In the genomic region with DNA sequence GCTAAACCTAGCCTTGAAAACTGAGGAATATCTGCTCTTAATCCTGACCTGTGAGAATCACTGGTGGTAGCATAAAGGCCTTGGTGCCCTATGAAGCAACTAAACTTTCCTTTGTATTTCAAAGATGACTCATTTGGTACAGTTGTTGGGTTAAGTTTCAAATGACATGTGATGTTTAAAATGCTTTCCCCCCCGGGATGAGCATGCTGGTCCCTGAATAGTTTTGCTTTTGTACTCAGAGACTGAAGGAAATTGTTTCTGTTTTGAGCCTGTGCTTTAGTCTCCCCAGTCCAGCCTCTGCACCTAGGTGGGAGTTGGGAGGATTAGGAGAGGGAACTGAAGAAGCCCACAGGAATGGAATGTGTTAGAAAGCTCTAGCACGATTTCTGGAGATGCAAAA, we compare ENCODE assay signal across 12 cellular contexts.
DNase-seq lines count a peak whose midpoint lies in the region; ATAC-seq and TF ChIP-seq lines count a peak whose summit lies in the region.
"Had no signal": no experiment of that assay in that cellular context is flagged by ENCODE, and none has a peak within 500 bp of the region (broad histone marks: within the 10 kb centered on the region; RNA-seq: fewer than 3 reads in every experiment).

No MANE protein-coding gene starts in this region.

- POLR2A ChIA-PET in MCF 10A (lab: Yijun Ruan, JAX), result no interaction called here

- DNase-seq in MCF 10A (ENCODE audit: unreplicated experiment) (peak; percentile 3), breast epithelium (ENCODE audit: low spot score in 2 of 2) (no peak), RPMI7951 (ENCODE audit: low read depth) (peak; percentile 38), glomerular visceral epithelial cell (ENCODE audit: extremely low spot score) (peak; percentile 4), NCI-H1105 (lab: John Stamatoyannopoulos, UW) (no peak), SW 1271 (lab: John Stamatoyannopoulos, UW) (no peak)
- DNase-seq: ACHN; activated CD8-positive, alpha-beta memory T cell treated with anti-CD3 and anti-CD28 coated beads for 24 hours; NCI-H1092 treated with DMSO at 0.1 percent for 48 hours had no signal

- H3K27ac ChIP-seq in breast epithelium, result no peak overlapping the region

- no peak overlapping the region for H3K4me3 ChIP-seq in breast epithelium

- no peaks in the 10 kb centered on the region for H3K9me3 ChIP-seq in breast epithelium

- no peaks in the 10 kb centered on the region for H3K27me3 Mint-ChIP-seq in MCF 10A (ENCODE audit: insufficient read depth, unreplicated experiment)

- BruUV-seq in MCF 10A (replicated peaks; lab: Mats Ljungman, UMichigan), result no TSS peak

- H3K4me3 Mint-ChIP-seq in MCF 10A (ENCODE audit: unreplicated experiment), result no peak overlapping the region
- H3K4me3 Mint-ChIP-seq: nephron had no signal

- intact Hi-C loops in MCF 10A (cut with micrococcal nuclease), result no loop called here
- intact Hi-C loops in breast epithelium (cut with DNase I; ENCODE audit: low total_unique reads), result no loop called here

- no peak for TF ChIP-seq POLR2A in breast epithelium (IDR thresholded peaks at IDR 0.05)

- CTCF ChIA-PET in MCF 10A (lab: Yijun Ruan, JAX), result no interaction called here

- TF ChIP-seq CTCF in MCF 10A (IDR thresholded peaks at IDR 0.05; ENCODE audit: unreplicated experiment), result no peak
- TF ChIP-seq CTCF in breast epithelium (IDR thresholded peaks at IDR 0.05), result no peak

- H3K27me3 ChIP-seq in breast epithelium, result no peaks in the 10 kb centered on the region

- no peaks in the 10 kb centered on the region for H3K4me1 Mint-ChIP-seq in MCF 10A (ENCODE audit: insufficient read depth, unreplicated experiment)

- H3K36me3 ChIP-seq in breast epithelium, result no peaks in the 10 kb centered on the region

- H3K27ac Mint-ChIP-seq in MCF 10A (ENCODE audit: low read depth, unreplicated experiment), result no peak overlapping the region

- H3K36me3 Mint-ChIP-seq in MCF 10A (ENCODE audit: insufficient read depth, unreplicated experiment), result no peaks in the 10 kb centered on the region

- no peaks in the 10 kb centered on the region for H3K9me3 Mint-ChIP-seq in MCF 10A (ENCODE audit: unreplicated experiment)
- H3K9me3 Mint-ChIP-seq: nephron had no signal

- ATAC-seq in HG02588 (IDR thresholded peaks at IDR 0.05; ENCODE audit: unreplicated experiment), result no peak
- ATAC-seq in GM19328 (IDR thresholded peaks at IDR 0.05; ENCODE audit: unreplicated experiment), result no peak

- H3K4me1 ChIP-seq in breast epithelium, result no peaks in the 10 kb centered on the region

Comparison
In these comparisons a context has a peak if more than half of its experiments do, and no peak if none do; other contexts are left out.
1. DNase-seq: peak in MCF 10A (single experiment), RPMI7951 (single experiment) and glomerular visceral epithelial cell (single experiment); none in breast epithelium (0 of 2), NCI-H1105 (single experiment) and SW 1271 (0 of 2).